Comparison of ENCODE assay signal across 8 cellular contexts in genomic region chr7:23473848-23474097, GRCh38. TPM values are rescaled to one million over a fixed set of nuclear protein-coding genes. Genes with fewer than 3 reads are reported as not detected.
DNase-seq lines count a peak whose midpoint lies in the region; ATAC-seq and TF ChIP-seq lines count a peak whose summit lies in the region.

No MANE protein-coding gene starts in this region.

- peak; percentile 90 for DNase-seq in DMS 273 (lab: John Stamatoyannopoulos, UW; ENCODE audit: unreplicated experiment)
- no peak for DNase-seq in DMS 273 treated with DMSO at 0.1 percent for 48 hours (lab: John Stamatoyannopoulos, UW)
- no peak for DNase-seq in HL-60 (ENCODE audit: low read depth in 1 of 2, low spot score in 1 of 2)
- DNase-seq in neural progenitor cell (ENCODE audit: low spot score): peak; percentile 76
- DNase-seq in AG20443 (ENCODE audit: low spot score): no peak

- H3K36me3 Mint-ChIP-seq in brain (no peaks in the 10 kb centered on the region), neural progenitor cell (peaks cover 3% of the 10 kb centered on the region)

- peaks cover 47% of the 10 kb centered on the region for H3K4me1 Mint-ChIP-seq in brain
- H3K4me1 Mint-ChIP-seq in neural progenitor cell: peaks cover 22% of the 10 kb centered on the region

- H3K9me3 Mint-ChIP-seq in brain: peaks cover 0 to 2% (median 0%) of the 10 kb centered on the region in 5 experiments
- H3K9me3 Mint-ChIP-seq in neural progenitor cell: peaks cover 3% of the 10 kb centered on the region

- H3F3A ChIP-seq in neural progenitor cell (ENCODE audit: low read depth): peaks cover 70% of the 10 kb centered on the region

- H3K27me3 ChIP-seq in HL-60 (ENCODE audit: insufficient read depth, poor library complexity, severe bottlenecking) (no peaks in the 10 kb centered on the region), neural progenitor cell (no peaks in the 10 kb centered on the region)

- H3K27ac ChIP-seq in HL-60 (replicated peaks) (peak overlapping the region; percentile 96), neural progenitor cell (peak overlapping the region; percentile 95)

- no peaks in the 10 kb centered on the region for H3K9me3 ChIP-seq in neural progenitor cell (ENCODE audit: low read depth)

- H3K4me1 ChIP-seq in neural progenitor cell: peaks cover 33% of the 10 kb centered on the region

- H3K27me3 Mint-ChIP-seq in brain (peaks cover 14% of the 10 kb centered on the region), neural progenitor cell (ENCODE audit: insufficient read depth, low read depth) (peaks cover 3% of the 10 kb centered on the region)

- peak overlapping the region in 4 of 5 experiments; percentile 94 to 98 (median 94) for H3K27ac Mint-ChIP-seq in brain
- no peak overlapping the region for H3K27ac Mint-ChIP-seq in neural progenitor cell

- H3K4me3 Mint-ChIP-seq in brain (peak overlapping the region; percentile 89 to 96 (median 93)), neural progenitor cell (peak overlapping the region; percentile 93)

- H4K20me1 ChIP-seq in neural progenitor cell (ENCODE audit: low read depth): peaks cover 6% of the 10 kb centered on the region

- peak overlapping the region; percentile 96 for H3K4me2 ChIP-seq in neural progenitor cell

- H3K4me3 ChIP-seq in HL-60 (replicated peaks; ENCODE audit: insufficient read depth, low read length) (peak overlapping the region; percentile 49), neural progenitor cell (peak overlapping the region; percentile 94)

- peak overlapping the region; percentile 36 for H2AFZ ChIP-seq in neural progenitor cell (replicated peaks)

- TF ChIP-seq CTCF in HL-60 (IDR thresholded peaks at IDR 0.05; ENCODE audit: insufficient read depth, low read length) (no peak), brain (conservative IDR thresholded peaks at IDR 0.05) (no peak), neural progenitor cell (IDR thresholded peaks at IDR 0.05) (no peak)

- ATAC-seq in HG03196 (IDR thresholded peaks at IDR 0.05; ENCODE audit: unreplicated experiment): no peak
- ATAC-seq in activated CD4-positive, CD25-positive, alpha-beta regulatory T cell treated with anti-CD3 and anti-CD28 coated beads, Interleukin-2, amount 50 U/mL, for 24 hours: no peak

- peaks cover 84% of the 10 kb centered on the region for H3K79me2 ChIP-seq in neural progenitor cell (ENCODE audit: low read depth)

- no peaks in the 10 kb centered on the region for H3K36me3 ChIP-seq in neural progenitor cell

- peak overlapping the region; percentile 87 for H3K9ac ChIP-seq in neural progenitor cell

RNA-seq across cellular contexts. Expression of gene IGF2BP3, which starts 3.5 kb away (rescaled TPM):
- not detected for polyA plus RNA-seq in brain (ENCODE audit: insufficient read depth, low read depth, low replicate concordance)
- 172 and 242 TPM in 2 replicates for total RNA-seq in neural progenitor cell (ENCODE audit: low replicate concordance)

RNA-seq across cellular contexts. Expression of gene TRA2A, which starts 58.0 kb away (rescaled TPM):
- polyA plus RNA-seq in brain (ENCODE audit: insufficient read depth, low read depth, low replicate concordance): 23.0 TPM
- total RNA-seq in neural progenitor cell (ENCODE audit: low replicate concordance): 81.9 and 126 TPM in 2 replicates

Comparison
In these comparisons a context has a peak if more than half of its experiments do, and no peak if none do; other contexts are left out.
1. DNase-seq: peak in DMS 273 (single experiment) and neural progenitor cell (single experiment); none in DMS 273 treated with DMSO at 0.1 percent for 48 hours (single experiment), HL-60 (0 of 2) and AG20443 (single experiment).